14 cellular contexts compared by ENCODE assay signal in genomic region chr1:220454155-220454777, GRCh38.
DNase-seq lines count a peak whose midpoint lies in the region; ATAC-seq and TF ChIP-seq lines count a peak whose summit lies in the region.
"Had no signal": no experiment of that assay in that cellular context is flagged by ENCODE, and none has a peak within 500 bp of the region (broad histone marks: within the 10 kb centered on the region; RNA-seq: fewer than 3 reads in every experiment).

No MANE protein-coding gene starts in this region.

- peak; percentile 57 for TF ChIP-seq CTCF in SK-N-SH (IDR thresholded peaks at IDR 0.05)
- TF ChIP-seq CTCF in OCI-LY1 (IDR thresholded peaks at IDR 0.05; ENCODE audit: low read length), result peak; percentile 20; the same call in 1 of the 2 replicates
- peak in 2 of 3 experiments; percentile 3 to 27 for TF ChIP-seq CTCF in esophagus muscularis mucosa (IDR thresholded peaks at IDR 0.05)
- TF ChIP-seq CTCF in smooth muscle cell (IDR thresholded peaks at IDR 0.05; ENCODE audit: borderline replicate concordance, insufficient read depth, poor library complexity, severe bottlenecking), result peak; percentile 39

- no peaks in the 10 kb centered on the region for H3K36me3 ChIP-seq in SK-N-SH (replicated peaks in 1 of 2; ENCODE audit: control insufficient read depth in 1 of 2, insufficient read depth in 2 of 2, low read length in 1 of 2)
- H3K36me3 ChIP-seq in OCI-LY1 (ENCODE audit: insufficient read depth, low read length), result no peaks in the 10 kb centered on the region
- no peaks in the 10 kb centered on the region for H3K36me3 ChIP-seq in esophagus muscularis mucosa
- H3K36me3 ChIP-seq in smooth muscle cell (ENCODE audit: low read depth), result no peaks in the 10 kb centered on the region

- WGBS in SK-N-SH (ENCODE audit: low lambda C conversion rate), result 52% methylated on average over 3 of the region's 3 CpGs
- 87% methylated on average over 3 of the region's 3 CpGs for WGBS in esophagus muscularis mucosa
- 89% methylated on average over 3 of the region's 3 CpGs for WGBS in smooth muscle cell (ENCODE audit: low lambda C conversion rate)

- DNase-seq in SK-N-SH, result no peak
- no peak for DNase-seq in esophagus muscularis mucosa (ENCODE audit: extremely low spot score)
- DNase-seq in smooth muscle cell (lab: John Stamatoyannopoulos, UW; ENCODE audit: unreplicated experiment), result no peak
- no peak for DNase-seq in NCI-H1436 (lab: John Stamatoyannopoulos, UW)
- DNase-seq: activated naive CD8-positive, alpha-beta T cell treated with anti-CD3 and anti-CD28 coated beads, Interleukin-2, amount 10 ng/mL, durations not matched to agents 7 days and 5 days; DMS79; NCI-H1092; T-cell had no signal

- intact Hi-C loops in esophagus muscularis mucosa (cut with DNase I), result no loop called here

- no peak overlapping the region for H3K27ac ChIP-seq in SK-N-SH (ENCODE audit: low read depth in 2 of 2, low read length in 1 of 2)
- no peak overlapping the region for H3K27ac ChIP-seq in OCI-LY1 (ENCODE audit: low read depth, low read length, poor library complexity, severe bottlenecking)
- no peak overlapping the region for H3K27ac ChIP-seq in esophagus muscularis mucosa (replicated peaks in 1 of 4)
- no peak overlapping the region for H3K27ac ChIP-seq in smooth muscle cell (ENCODE audit: low read depth)

- no peak for TF ChIP-seq RAD21 in SK-N-SH (IDR thresholded peaks at IDR 0.05; ENCODE audit: low read length)

- H3K9ac ChIP-seq in SK-N-SH (no peak overlapping the region), OCI-LY1 (ENCODE audit: low read length) (no peak overlapping the region), smooth muscle cell (ENCODE audit: low read depth) (no peak overlapping the region)

- no peak for ATAC-seq in SK-N-SH treated with all-trans-retinoic acid at 6 μM for 48 hours
- ATAC-seq in HG03159 (IDR thresholded peaks at IDR 0.05; ENCODE audit: unreplicated experiment), result no peak
- ATAC-seq in GM21737 (IDR thresholded peaks at IDR 0.05; ENCODE audit: unreplicated experiment), result no peak
- ATAC-seq: activated CD4-positive, CD25-positive, alpha-beta regulatory T cell treated with anti-CD3 and anti-CD28 coated beads, Interleukin-2, amount 50 U/mL, for 24 hours; esophagus mucosa; T-cell had no signal

- CTCF ChIA-PET in SK-N-SH (lab: Yijun Ruan, JAX), result interaction anchor here (0.9 to 1.7 kb wide), 5 partner anchors 9 to 58 kb away, joined by 3 to 7 read pairs (median 5); no protein-coding TSS in a partner anchor

- H4K20me1 ChIP-seq in SK-N-SH (ENCODE audit: insufficient read depth) (no peaks in the 10 kb centered on the region), OCI-LY1 (ENCODE audit: insufficient read depth, low read length) (no peaks in the 10 kb centered on the region), smooth muscle cell (ENCODE audit: low read depth) (no peaks in the 10 kb centered on the region)

- no peaks in the 10 kb centered on the region for H3K9me2 ChIP-seq in SK-N-SH
- H3K9me2 ChIP-seq in OCI-LY1 (ENCODE audit: low read depth, low read length), result no peaks in the 10 kb centered on the region

- H3K4me2 ChIP-seq in SK-N-SH, result no peak overlapping the region
- no peak overlapping the region for H3K4me2 ChIP-seq in OCI-LY1 (ENCODE audit: low read length)
- no peak overlapping the region for H3K4me2 ChIP-seq in smooth muscle cell

- no peaks in the 10 kb centered on the region for H3K79me2 ChIP-seq in SK-N-SH (ENCODE audit: insufficient read depth)
- no peaks in the 10 kb centered on the region for H3K79me2 ChIP-seq in OCI-LY1 (ENCODE audit: insufficient read depth, low read length)
- H3K79me2 ChIP-seq in smooth muscle cell (ENCODE audit: low read depth), result no peaks in the 10 kb centered on the region

- H3K4me3 ChIP-seq in SK-N-SH (ENCODE audit: low read depth in 2 of 2, low read length in 1 of 2), result no peak overlapping the region
- H3K4me3 ChIP-seq in OCI-LY1 (ENCODE audit: low read depth, low read length, poor library complexity, severe bottlenecking), result no peak overlapping the region
- no peak overlapping the region for H3K4me3 ChIP-seq in esophagus muscularis mucosa
- no peak overlapping the region for H3K4me3 ChIP-seq in smooth muscle cell

- H3K9me3 ChIP-seq in SK-N-SH (no peaks in the 10 kb centered on the region), OCI-LY1 (ENCODE audit: low read length) (no peaks in the 10 kb centered on the region), esophagus muscularis mucosa (no peaks in the 10 kb centered on the region), smooth muscle cell (replicated peaks; ENCODE audit: low read depth) (no peaks in the 10 kb centered on the region)

- H3K27me3 ChIP-seq in SK-N-SH (ENCODE audit: insufficient read depth) (peaks cover 2% of the 10 kb centered on the region; the same call in 1 of the 2 replicates), OCI-LY1 (ENCODE audit: insufficient read depth, low read length) (no peaks in the 10 kb centered on the region), esophagus muscularis mucosa (no peaks in the 10 kb centered on the region), smooth muscle cell (ENCODE audit: low read depth) (no peaks in the 10 kb centered on the region)

- H3F3A ChIP-seq in SK-N-SH (replicated peaks; ENCODE audit: insufficient read depth) (no peaks in the 10 kb centered on the region), OCI-LY1 (ENCODE audit: insufficient read depth, low read length) (no peaks in the 10 kb centered on the region), smooth muscle cell (ENCODE audit: low read depth) (no peaks in the 10 kb centered on the region)

- POLR2A ChIA-PET in SK-N-SH (lab: Yijun Ruan, JAX), result no interaction called here

- TF ChIP-seq POLR2A in esophagus muscularis mucosa (IDR thresholded peaks at IDR 0.05; ENCODE audit: low read depth), result no peak

- H2AFZ ChIP-seq in SK-N-SH (ENCODE audit: low read depth) (no peak overlapping the region), OCI-LY1 (ENCODE audit: low read length) (no peak overlapping the region), smooth muscle cell (ENCODE audit: low read depth) (no peak overlapping the region)

- no peaks in the 10 kb centered on the region; a peak in 2 of 4 replicates for H3K4me1 ChIP-seq in SK-N-SH (ENCODE audit: control insufficient read depth in 1 of 2, insufficient read depth in 2 of 2, low read depth in 1 of 2, low read length in 1 of 2)
- H3K4me1 ChIP-seq in OCI-LY1 (ENCODE audit: insufficient read depth, low read length, severe bottlenecking), result no peaks in the 10 kb centered on the region
- peaks cover 0 to 7% (median 0%) of the 10 kb centered on the region in 4 donors for H3K4me1 ChIP-seq in esophagus muscularis mucosa
- peaks cover 5% of the 10 kb centered on the region for H3K4me1 ChIP-seq in smooth muscle cell (ENCODE audit: low read depth)

- no peak for TF ChIP-seq EP300 in SK-N-SH (IDR thresholded peaks at IDR 0.05; ENCODE audit: borderline replicate concordance in 1 of 2, low read depth in 1 of 2, low read length in 1 of 2)
- no peak for TF ChIP-seq EP300 in esophagus muscularis mucosa (IDR thresholded peaks at IDR 0.05)

TF ChIP-seq in SK-N-SH, 30 proteins besides CTCF, POLR2A, EP300 and RAD21 (continues in another document):
- no peak for TF ChIP-seq REST (IDR thresholded peaks at IDR 0.05; ENCODE audit: low read depth, low read length)

TF ChIP-seq in SK-N-SH treated with all-trans-retinoic acid at 6 μM for 48 hours, 23 proteins besides CTCF, POLR2A, EP300 and RAD21 (continues in another document):
- TF ChIP-seq POU6F1 (CRISPR knock-in tag; IDR thresholded peaks at IDR 0.05; ENCODE audit: borderline replicate concordance, low read depth) (no peak), OSR1 (CRISPR knock-in tag; IDR thresholded peaks at IDR 0.05) (no peak), TCF4 (CRISPR knock-in tag; IDR thresholded peaks at IDR 0.05; ENCODE audit: borderline replicate concordance) (no peak), ZNF8 (CRISPR knock-in tag; IDR thresholded peaks at IDR 0.05) (no peak), GLIS3 (CRISPR knock-in tag; IDR thresholded peaks at IDR 0.05) (no peak), TSHZ2 (CRISPR knock-in tag; IDR thresholded peaks at IDR 0.05) (no peak), ESRRG (CRISPR knock-in tag; IDR thresholded peaks at IDR 0.05) (no peak), ZFP3 (CRISPR knock-in tag; IDR thresholded peaks at IDR 0.05) (no peak)
